Comparison of ENCODE assay signal across 12 cellular contexts in genomic region chr7:135716677-135717238, GRCh38. TPM values are rescaled to one million over a fixed set of nuclear protein-coding genes. Genes with fewer than 3 reads are reported as not detected.
A peak's percentile ranks its signal among the peaks of the same experiment; 100 is the strongest.
DNase-seq lines count a peak whose midpoint lies in the region; ATAC-seq, FAIRE-seq and TF ChIP-seq lines count a peak whose summit lies in the region.
"Had no signal": no experiment of that assay in that cellular context is flagged by ENCODE, and none has a peak within 500 bp of the region (broad histone marks: within the 10 kb centered on the region; RNA-seq: fewer than 3 reads in every experiment).

No MANE protein-coding gene starts in this region.

- H3K9me3 Mint-ChIP-seq in naive thymus-derived CD4-positive, alpha-beta T cell: peaks cover 0 to 3% (median 0%) of the 10 kb centered on the region in 11 donors
- H3K9me3 Mint-ChIP-seq: activated T-cell treated with anti-CD3 and anti-CD28 coated beads, Interleukin-2, amount 50 U/mL, for 24 hours; memory B cell had no signal

- TF ChIP-seq RAD21 in Ishikawa (IDR thresholded peaks at IDR 0.05; ENCODE audit: low read depth): no peak
- no peak for TF ChIP-seq RAD21 in HepG2 (CRISPR knock-in tag; IDR thresholded peaks at IDR 0.05)

- no peak for TF ChIP-seq CTCF in AG04449 (IDR thresholded peaks at IDR 0.05; ENCODE audit: insufficient read depth, low read length, missing control alignments)
- no peak for TF ChIP-seq CTCF in PC-9 (conservative IDR thresholded peaks at IDR 0.05)
- no peak for TF ChIP-seq CTCF in fibroblast of mammary gland (conservative IDR thresholded peaks at IDR 0.05; ENCODE audit: control insufficient read depth, insufficient read depth, low read depth, low read length)
- TF ChIP-seq CTCF in HepG2 (CRISPR knock-in tag; IDR thresholded peaks at IDR 0.05): no peak

- FAIRE-seq in HepG2 (lab: Jason Lieb, UNC): no peak

- H3K4me1 ChIP-seq in PC-9 (replicated peaks; ENCODE audit: insufficient read depth) (peaks cover 37% of the 10 kb centered on the region), HepG2 (ENCODE audit: insufficient read depth, low read length) (peaks cover 5% of the 10 kb centered on the region; the same call in 1 of the 2 replicates)
- H3K4me1 ChIP-seq in naive thymus-derived CD4-positive, alpha-beta T cell (ENCODE audit: control insufficient read depth in 2 of 2, insufficient read depth in 2 of 2, low read length in 2 of 2): no peaks in the 10 kb centered on the region

- no peaks in the 10 kb centered on the region for H4K20me1 ChIP-seq in PC-9 (ENCODE audit: insufficient read depth)
- H4K20me1 ChIP-seq in HepG2 (ENCODE audit: insufficient read depth, low read length): no peaks in the 10 kb centered on the region

- TF ChIP-seq POLR2A in HepG2 (IDR thresholded peaks at IDR 0.05; ENCODE audit: insufficient read depth in 1 of 2, low read depth in 2 of 2, low read length in 2 of 2): no peak

- H3K9me3 ChIP-seq in PC-9 (ENCODE audit: insufficient read depth, low read depth) (no peaks in the 10 kb centered on the region), HepG2 (ENCODE audit: low read length) (no peaks in the 10 kb centered on the region)
- H3K9me3 ChIP-seq in naive thymus-derived CD4-positive, alpha-beta T cell (ENCODE audit: control insufficient read depth in 2 of 3, low read length in 3 of 3): no peaks in the 10 kb centered on the region

- WGBS in HepG2 (ENCODE audit: low lambda C conversion rate): 47% methylated on average over 9 of the region's 9 CpGs

- intact Hi-C loops in PC-9 (cut with micrococcal nuclease; ENCODE audit: unreplicated experiment): no loop called here
- intact Hi-C loops in HepG2 (cut with micrococcal nuclease; ENCODE audit: unreplicated experiment): no loop called here
- intact Hi-C loops in naive thymus-derived CD4-positive, alpha-beta T cell (cut with micrococcal nuclease): no loop called here

- H3K27me3 ChIP-seq in PC-9 (ENCODE audit: insufficient read depth, low read depth) (no peaks in the 10 kb centered on the region), HepG2 (ENCODE audit: control insufficient read depth in 1 of 2, insufficient read depth in 2 of 2, low read length in 2 of 2) (peaks cover 5 to 36% of the 10 kb centered on the region in 2 experiments; a peak in 4 of 5 replicates)
- H3K27me3 ChIP-seq in naive thymus-derived CD4-positive, alpha-beta T cell (ENCODE audit: control insufficient read depth in 2 of 2, insufficient read depth in 2 of 2, low read length in 2 of 2): no peaks in the 10 kb centered on the region

- H3K4me1 Mint-ChIP-seq in naive thymus-derived CD4-positive, alpha-beta T cell: peaks cover 0 to 3% (median 0%) of the 10 kb centered on the region in 7 donors

- peak overlapping the region; percentile 31; the same call in 1 of the 2 replicates for H3K27ac ChIP-seq in PC-9
- H3K27ac ChIP-seq in HepG2 (ENCODE audit: extremely low read length, insufficient read depth, low read length): no peak overlapping the region
- H3K27ac ChIP-seq in naive thymus-derived CD4-positive, alpha-beta T cell (ENCODE audit: low read depth, low read length): no peak overlapping the region

- H3F3A ChIP-seq in PC-9 (ENCODE audit: insufficient read depth, low read depth): peaks cover 33% of the 10 kb centered on the region

- POLR2A ChIA-PET in AG04449 (lab: Yijun Ruan, JAX) (interaction anchor here (1.3 kb wide), 1 partner anchor 28 kb away, joined by 4 read pairs; no protein-coding TSS in a partner anchor), PC-9 (lab: Charles Lee; ENCODE audit: unreplicated experiment) (interaction anchor here (0.6 kb wide), 2 partner anchors 28 to 77 kb away, joined by 3 to 4 read pairs; no protein-coding TSS in a partner anchor), HepG2 (lab: Yijun Ruan, JAX) (no interaction called here)
- POLR2A ChIA-PET in naive thymus-derived CD4-positive, alpha-beta T cell (lab: Charles Lee): interaction anchor here (0.7 kb wide), 1 partner anchor 1602 kb away, joined by 3 read pairs; no protein-coding TSS in a partner anchor

- no peak overlapping the region for H2AFZ ChIP-seq in PC-9
- no peak overlapping the region for H2AFZ ChIP-seq in HepG2 (ENCODE audit: low read length)

- H3K27ac Mint-ChIP-seq in naive thymus-derived CD4-positive, alpha-beta T cell: no peak overlapping the region
- H3K27ac Mint-ChIP-seq: activated T-cell treated with anti-CD3 and anti-CD28 coated beads, Interleukin-2, amount 50 U/mL, for 24 hours; memory B cell had no signal

- in situ Hi-C loops in HepG2 (cut with HindIII; ENCODE audit: extremely low pct_ligation_motif_present, low pct_unique_long_range_greater_than_20kb): no loop called here

- CTCF ChIA-PET in AG04449 (lab: Yijun Ruan, JAX) (interaction anchor here (1.2 to 7.6 kb wide), 3 partner anchors 9 to 44 kb away, joined by 4 to 38 read pairs (median 9); no protein-coding TSS in a partner anchor), PC-9 (lab: Charles Lee) (interaction anchor here (0.8 kb wide), 1 partner anchor 442 kb away, joined by 3 read pairs; no protein-coding TSS in a partner anchor), HepG2 (lab: Yijun Ruan, JAX; ENCODE audit: low intra/inter-chr PET ratio, low total read pairs) (no interaction called here)
- CTCF ChIA-PET in naive thymus-derived CD4-positive, alpha-beta T cell (lab: Charles Lee): no interaction called here

- no peak overlapping the region for H3K4me3 ChIP-seq in AG04449 (ENCODE audit: low read depth, low read length)
- H3K4me3 ChIP-seq in PC-9: no peak overlapping the region
- H3K4me3 ChIP-seq in fibroblast of mammary gland (ENCODE audit: control insufficient read depth, low read depth, low read length): no peak overlapping the region
- no peak overlapping the region for H3K4me3 ChIP-seq in HepG2 (replicated peaks in 1 of 3; ENCODE audit: insufficient read depth in 1 of 3, low read depth in 2 of 3, low read length in 3 of 3)
- H3K4me3 ChIP-seq in naive thymus-derived CD4-positive, alpha-beta T cell (ENCODE audit: low read length): no peak overlapping the region

- H3K4me2 ChIP-seq in PC-9 (peak overlapping the region; percentile 32; the same call in 1 of the 2 replicates), HepG2 (ENCODE audit: low read depth, low read length) (no peak overlapping the region)

- ATAC-seq in HepG2 (no peak), HG02852 (IDR thresholded peaks at IDR 0.05; ENCODE audit: unreplicated experiment) (no peak), GM18861 (IDR thresholded peaks at IDR 0.05; ENCODE audit: unreplicated experiment) (no peak)
- no peak for ATAC-seq in naive thymus-derived CD4-positive, alpha-beta T cell

- H3K9me2 ChIP-seq in PC-9 (ENCODE audit: insufficient read depth): no peaks in the 10 kb centered on the region

- no peak overlapping the region for H3K4me3 Mint-ChIP-seq in naive thymus-derived CD4-positive, alpha-beta T cell
- H3K4me3 Mint-ChIP-seq: activated T-cell treated with anti-CD3 and anti-CD28 coated beads, Interleukin-2, amount 50 U/mL, for 24 hours; memory B cell had no signal

- BruUV-seq in PC-9 (replicated peaks; lab: Mats Ljungman, UMichigan) (no TSS peak), HepG2 (replicated peaks; lab: Mats Ljungman, UMichigan) (no TSS peak)

- H3K9ac ChIP-seq in HepG2 (ENCODE audit: insufficient read depth, low read depth, low read length): no peak overlapping the region

- DNase-seq in AG04449 (ENCODE audit: low read depth, low spot score) (peak; percentile 37), PC-9 (peak; percentile 25 to 80), fibroblast of mammary gland (ENCODE audit: low read depth) (peak; percentile 93), HepG2 (ENCODE audit: low spot score) (no peak)
- no peak for DNase-seq in naive thymus-derived CD4-positive, alpha-beta T cell
- DNase-seq: activated T-cell treated with anti-CD3 and anti-CD28 coated beads, Interleukin-2, amount 50 U/mL, for 24 hours; effector memory CD4-positive, alpha-beta T cell; MM.1S had no signal

- H3K36me3 ChIP-seq in PC-9 (ENCODE audit: low read depth) (no peaks in the 10 kb centered on the region), HepG2 (replicated peaks in 1 of 2; ENCODE audit: control insufficient read depth in 1 of 2, insufficient read depth in 2 of 2, low read length in 2 of 2) (no peaks in the 10 kb centered on the region)
- no peaks in the 10 kb centered on the region for H3K36me3 ChIP-seq in naive thymus-derived CD4-positive, alpha-beta T cell (ENCODE audit: control insufficient read depth in 2 of 3, insufficient read depth in 3 of 3, low read length in 3 of 3)

- peaks cover 4 to 28% (median 23%) of the 10 kb centered on the region in 5 donors for H3K27me3 Mint-ChIP-seq in naive thymus-derived CD4-positive, alpha-beta T cell

- no peaks in the 10 kb centered on the region for H3K79me2 ChIP-seq in PC-9 (ENCODE audit: low read depth)
- no peaks in the 10 kb centered on the region for H3K79me2 ChIP-seq in HepG2 (ENCODE audit: insufficient read depth, low read length)

- TF ChIP-seq EP300 in Ishikawa (IDR thresholded peaks at IDR 0.05; ENCODE audit: borderline replicate concordance) (peak; percentile 82), HepG2 (IDR thresholded peaks at IDR 0.05; ENCODE audit: low read depth in 2 of 2, low read length in 2 of 2) (no peak), HepG2 (CRISPR knock-in tag; IDR thresholded peaks at IDR 0.05; ENCODE audit: borderline replicate concordance) (no peak)

- H3K36me3 Mint-ChIP-seq in naive thymus-derived CD4-positive, alpha-beta T cell: no peaks in the 10 kb centered on the region
- H3K36me3 Mint-ChIP-seq: memory B cell had no signal

RNA-seq across cellular contexts. Expression of gene SLC13A4, which starts 11.2 kb away (rescaled TPM):
- not detected in 2 replicates for total RNA-seq in PC-9 (2021)
- total RNA-seq in HepG2 (2016; rRNA removed; fragmentation: Illumina TruSeq; extraction: Trizol): not detected in 2 replicates
- not detected in 2 replicates for total RNA-seq in HepG2 (2016; cell fraction: cytosol; rRNA removed; fragmentation: Illumina TruSeq; extraction: Trizol; ENCODE audit: low read depth)
- total RNA-seq in HepG2 (2016; cell fraction: insoluble cytoplasmic fraction; rRNA removed; fragmentation: Illumina TruSeq; extraction: Trizol): not detected in 2 replicates
- not detected in 2 replicates for total RNA-seq in HepG2 (2016; cell fraction: membrane; rRNA removed; fragmentation: Illumina TruSeq; extraction: Trizol)
- total RNA-seq in HepG2 (2016; cell fraction: nucleus; rRNA removed; fragmentation: Illumina TruSeq; extraction: Trizol): not detected in 2 replicates
- 0.04 and 0.08 TPM in 2 replicates for polyA plus RNA-seq in HepG2 (2011; rRNA removed)
- 0.04 and 0.05 TPM in 2 replicates for polyA plus RNA-seq in HepG2 (2011; cell fraction: cytosol; rRNA removed)
- 0.13 TPM in 1 of 2 replicates, not detected in the other for polyA plus RNA-seq in HepG2 (2011; cell fraction: nucleus; rRNA removed)
- 0.24 and 0.27 TPM in 2 replicates for polyA plus RNA-seq in HepG2 (2012)
- not detected in 2 replicates for polyA plus RNA-seq in HepG2 (2016; cell fraction: cytosol; fragmentation: Illumina TruSeq; extraction: Trizol; ENCODE audit: low read depth)
- polyA plus RNA-seq in HepG2 (2016; cell fraction: insoluble cytoplasmic fraction; fragmentation: Illumina TruSeq; extraction: Trizol; ENCODE audit: low read depth): not detected in 2 replicates
- polyA plus RNA-seq in HepG2 (2016; cell fraction: membrane; fragmentation: Illumina TruSeq; extraction: Trizol; ENCODE audit: low read depth): not detected in 2 replicates
- not detected in 2 replicates for polyA plus RNA-seq in HepG2 (2016; cell fraction: nucleus; fragmentation: Illumina TruSeq; extraction: Trizol; ENCODE audit: insufficient read depth, low read depth)
- polyA minus RNA-seq in HepG2 (2011; rRNA and poly(A)+ RNA removed; ENCODE audit: low replicate concordance): not detected in 2 replicates
- not detected in 2 replicates for polyA minus RNA-seq in HepG2 (2011; cell fraction: cytosol; rRNA and poly(A)+ RNA removed)
- polyA minus RNA-seq in HepG2 (2011; cell fraction: nucleus; rRNA and poly(A)+ RNA removed): not detected in 2 replicates
- total RNA-seq in naive thymus-derived CD4-positive, alpha-beta T cell: not detected
- under 1 TPM in 1 of 2 donors, not detected in 1; 0.02 TPM for polyA plus RNA-seq in naive thymus-derived CD4-positive, alpha-beta T cell

RNA-seq across cellular contexts. Expression of gene FAM180A, which starts 31.9 kb away (rescaled TPM):
- total RNA-seq in PC-9 (2021) (not detected in 2 replicates), HepG2 (2016; rRNA removed; fragmentation: Illumina TruSeq; extraction: Trizol) (not detected in 2 replicates)
- total RNA-seq in HepG2 (2016; cell fraction: cytosol; rRNA removed; fragmentation: Illumina TruSeq; extraction: Trizol; ENCODE audit: low read depth): not detected in 2 replicates
- total RNA-seq in HepG2 (2016; cell fraction: insoluble cytoplasmic fraction; rRNA removed; fragmentation: Illumina TruSeq; extraction: Trizol): not detected in 2 replicates
- not detected in 2 replicates for total RNA-seq in HepG2 (2016; cell fraction: membrane; rRNA removed; fragmentation: Illumina TruSeq; extraction: Trizol)
- total RNA-seq in HepG2 (2016; cell fraction: nucleus; rRNA removed; fragmentation: Illumina TruSeq; extraction: Trizol): not detected in 2 replicates
- not detected in 2 replicates for polyA plus RNA-seq in HepG2 (2011; rRNA removed)
- polyA plus RNA-seq in HepG2 (2011; cell fraction: cytosol; rRNA removed): not detected in 2 replicates
- polyA plus RNA-seq in HepG2 (2011; cell fraction: nucleus; rRNA removed): not detected in 2 replicates
- polyA plus RNA-seq in HepG2 (2012): not detected in 2 replicates
- not detected in 2 replicates for polyA plus RNA-seq in HepG2 (2016; cell fraction: cytosol; fragmentation: Illumina TruSeq; extraction: Trizol; ENCODE audit: low read depth)
- polyA plus RNA-seq in HepG2 (2016; cell fraction: insoluble cytoplasmic fraction; fragmentation: Illumina TruSeq; extraction: Trizol; ENCODE audit: low read depth): not detected in 2 replicates
- not detected in 2 replicates for polyA plus RNA-seq in HepG2 (2016; cell fraction: membrane; fragmentation: Illumina TruSeq; extraction: Trizol; ENCODE audit: low read depth)
- not detected in 2 replicates for polyA plus RNA-seq in HepG2 (2016; cell fraction: nucleus; fragmentation: Illumina TruSeq; extraction: Trizol; ENCODE audit: insufficient read depth, low read depth)
- 0.14 TPM in 1 of 2 replicates, not detected in the other for polyA minus RNA-seq in HepG2 (2011; rRNA and poly(A)+ RNA removed; ENCODE audit: low replicate concordance)
- not detected in 2 replicates for polyA minus RNA-seq in HepG2 (2011; cell fraction: cytosol; rRNA and poly(A)+ RNA removed)
- polyA minus RNA-seq in HepG2 (2011; cell fraction: nucleus; rRNA and poly(A)+ RNA removed): not detected in 2 replicates
- total RNA-seq in naive thymus-derived CD4-positive, alpha-beta T cell: not detected
- polyA plus RNA-seq in naive thymus-derived CD4-positive, alpha-beta T cell: not detected

RNA-seq across cellular contexts. Expression of gene STMP1, which starts 54.4 kb away (rescaled TPM):
- 60.4 and 77.0 TPM in 2 replicates for total RNA-seq in PC-9 (2021)
- 7.2 and 10.2 TPM in 2 replicates for total RNA-seq in HepG2 (2016; rRNA removed; fragmentation: Illumina TruSeq; extraction: Trizol)
- 12.9 and 15.4 TPM in 2 replicates for total RNA-seq in HepG2 (2016; cell fraction: cytosol; rRNA removed; fragmentation: Illumina TruSeq; extraction: Trizol; ENCODE audit: low read depth)
- total RNA-seq in HepG2 (2016; cell fraction: insoluble cytoplasmic fraction; rRNA removed; fragmentation: Illumina TruSeq; extraction: Trizol): 7.8 and 10.2 TPM in 2 replicates
- total RNA-seq in HepG2 (2016; cell fraction: membrane; rRNA removed; fragmentation: Illumina TruSeq; extraction: Trizol): 19.2 and 21.3 TPM in 2 replicates
- 6.7 and 7.1 TPM in 2 replicates for total RNA-seq in HepG2 (2016; cell fraction: nucleus; rRNA removed; fragmentation: Illumina TruSeq; extraction: Trizol)
- 12.2 and 16.2 TPM in 2 replicates for polyA plus RNA-seq in HepG2 (2011; rRNA removed)
- 7.0 and 11.5 TPM in 2 replicates for polyA plus RNA-seq in HepG2 (2011; cell fraction: cytosol; rRNA removed)
- polyA plus RNA-seq in HepG2 (2011; cell fraction: nucleus; rRNA removed): 3.8 and 4.6 TPM in 2 replicates
- polyA plus RNA-seq in HepG2 (2012): 19.8 and 24.4 TPM in 2 replicates
- 57.9 and 83.3 TPM in 2 replicates for polyA plus RNA-seq in HepG2 (2016; cell fraction: cytosol; fragmentation: Illumina TruSeq; extraction: Trizol; ENCODE audit: low read depth)
- 38.6 and 40.4 TPM in 2 replicates for polyA plus RNA-seq in HepG2 (2016; cell fraction: insoluble cytoplasmic fraction; fragmentation: Illumina TruSeq; extraction: Trizol; ENCODE audit: low read depth)
- polyA plus RNA-seq in HepG2 (2016; cell fraction: membrane; fragmentation: Illumina TruSeq; extraction: Trizol; ENCODE audit: low read depth): 59.2 and 70.9 TPM in 2 replicates
- 21.0 and 21.1 TPM in 2 replicates for polyA plus RNA-seq in HepG2 (2016; cell fraction: nucleus; fragmentation: Illumina TruSeq; extraction: Trizol; ENCODE audit: insufficient read depth, low read depth)
- 6.0 and 10.3 TPM in 2 replicates for polyA minus RNA-seq in HepG2 (2011; rRNA and poly(A)+ RNA removed; ENCODE audit: low replicate concordance)
- polyA minus RNA-seq in HepG2 (2011; cell fraction: cytosol; rRNA and poly(A)+ RNA removed): 9.6 and 10.9 TPM in 2 replicates
- polyA minus RNA-seq in HepG2 (2011; cell fraction: nucleus; rRNA and poly(A)+ RNA removed): 13.0 and 15.4 TPM in 2 replicates
- 10 to 100 TPM; 18.0 to 33.0 (median 24.7) TPM for total RNA-seq in naive thymus-derived CD4-positive, alpha-beta T cell
- 10 to 100 TPM; 31.9 to 64.4 TPM for polyA plus RNA-seq in naive thymus-derived CD4-positive, alpha-beta T cell

Comparison
In these comparisons a context has a peak if more than half of its experiments do, and no peak if none do; other contexts are left out.
1. DNase-seq: peak in AG04449 (single experiment), PC-9 (2 of 2) and fibroblast of mammary gland (single experiment); none in HepG2 (single experiment) and naive thymus-derived CD4-positive, alpha-beta T cell (0 of 9).
2. CTCF ChIA-PET loops: an anchor here in AG04449 (1.2 to 7.6 kb wide) and PC-9 (0.8 kb wide); none called in HepG2 and naive thymus-derived CD4-positive, alpha-beta T cell.